ENCODE assay signal across 15 cellular contexts in genomic region chr20:53918949-53919361, GRCh38.
DNase-seq lines count a peak whose midpoint lies in the region; ATAC-seq and TF ChIP-seq lines count a peak whose summit lies in the region.
"Had no signal": no experiment of that assay in that cellular context is flagged by ENCODE, and none has a peak within 500 bp of the region (broad histone marks: within the 10 kb centered on the region; RNA-seq: fewer than 3 reads in every experiment).

No MANE protein-coding gene starts in this region.

- intact Hi-C loops in testis (cut with DNase I; ENCODE audit: low total_unique reads), result loop anchor here (5.0 kb wide), 1 partner anchor 342 kb away; no protein-coding TSS in a partner anchor

- WGBS in testis, 2 donors, result 55 to 67% methylated on average over 7 to 11 of the region's 11 CpGs

- H3K4me1 ChIP-seq in testis, result peaks cover 27% of the 10 kb centered on the region

- no peaks in the 10 kb centered on the region for H3K27me3 ChIP-seq in testis
- H3K27me3 ChIP-seq: SJCRH30 had no signal

- ATAC-seq in HG02981 (IDR thresholded peaks at IDR 0.05; ENCODE audit: unreplicated experiment), result no peak
- no peak for ATAC-seq in GM21526 (IDR thresholded peaks at IDR 0.05; ENCODE audit: low FRiP score, unreplicated experiment)

- H3K36me3 ChIP-seq in testis (ENCODE audit: low read depth, missing control alignments), result no peaks in the 10 kb centered on the region
- H3K36me3 ChIP-seq: SJCRH30 had no signal

- no peak overlapping the region for H3K27ac ChIP-seq in testis
- H3K27ac ChIP-seq: 22Rv1, SJCRH30 had no signal

- peak overlapping the region in 1 of 2 donors; percentile 18 for H3K4me3 ChIP-seq in testis
- H3K4me3 ChIP-seq: SJCRH30 had no signal

- peak; percentile 5 for DNase-seq in NCI-H1105 treated with DMSO at 0.1 percent for 48 hours (lab: John Stamatoyannopoulos, UW)
- no peak for DNase-seq in NCI-H1105 (lab: John Stamatoyannopoulos, UW)
- DNase-seq in NCI-H82 treated with DMSO at 0.1 percent for 48 hours (lab: John Stamatoyannopoulos, UW; ENCODE audit: unreplicated experiment), result peak; percentile 80
- peak; percentile 86 for DNase-seq in iPS DF 4.7 (ENCODE audit: extremely low read depth, low spot score)
- peak; percentile 47 for DNase-seq in testis
- no peak for DNase-seq in NCI-H748 (lab: John Stamatoyannopoulos, UW; ENCODE audit: unreplicated experiment)
- DNase-seq: activated CD4-positive, CD25-positive, alpha-beta regulatory T cell treated with anti-CD3 and anti-CD28 coated beads, Interleukin-2, amount 50 U/mL, for 72 hours; activated T-cell treated with anti-CD3 and anti-CD28 coated beads, Interleukin-2, amount 50 U/mL, for 1 hour; amygdala; DMS153; effector CD4-positive, alpha-beta T cell had no signal

- TF ChIP-seq CTCF in testis (IDR thresholded peaks at IDR 0.05), result no peak

- no peak for TF ChIP-seq POLR2A in testis (IDR thresholded peaks at IDR 0.05)

- no peaks in the 10 kb centered on the region for H3K9me3 ChIP-seq in testis
- H3K9me3 ChIP-seq: SJCRH30 had no signal

Comparison
In these comparisons a context has a peak if more than half of its experiments do, and no peak if none do; other contexts are left out.
1. DNase-seq: peak in NCI-H1105 treated with DMSO at 0.1 percent for 48 hours (single experiment), NCI-H82 treated with DMSO at 0.1 percent for 48 hours (single experiment), iPS DF 4.7 (single experiment) and testis (single experiment); none in NCI-H1105 (single experiment) and NCI-H748 (single experiment).